9 cellular contexts compared by ENCODE assay signal in genomic region chr17:7011942-7012254, GRCh38. TPM values are rescaled to one million over a fixed set of nuclear protein-coding genes. Genes with fewer than 3 reads are reported as not detected.
DNase-seq lines count a peak whose midpoint lies in the region; ATAC-seq and TF ChIP-seq lines count a peak whose summit lies in the region.
"Had no signal": no experiment of that assay in that cellular context is flagged by ENCODE, and none has a peak within 500 bp of the region (broad histone marks: within the 10 kb centered on the region; RNA-seq: fewer than 3 reads in every experiment).

No MANE protein-coding gene starts in this region.

- no peaks in the 10 kb centered on the region for H3K9me3 Mint-ChIP-seq in IgD-negative memory B cell

- no peaks in the 10 kb centered on the region for H3K36me3 Mint-ChIP-seq in IgD-negative memory B cell

- H3K27ac ChIP-seq in A673 (ENCODE audit: low read depth, low read length, poor library complexity, severe bottlenecking) (peak overlapping the region; percentile 99), mucosa of rectum (ENCODE audit: low read depth in 2 of 2, low read length in 2 of 2) (peak overlapping the region; percentile 99)

- TSS peak; percentile 81 for BruUV-seq in A673 (replicated peaks; lab: Mats Ljungman, UMichigan)

- DNase-seq in A673 (ENCODE audit: low spot score) (no peak), cardiac fibroblast (ENCODE audit: low read depth in 2 of 2) (no peak), NCI-H446 treated with DMSO at 0.1 percent for 48 hours (lab: John Stamatoyannopoulos, UW) (no peak), hypothalamus (lab: John Stamatoyannopoulos, UW) (no peak), islet precursor cell (no peak)

- TF ChIP-seq CTCF in A673 (conservative IDR thresholded peaks at IDR 0.05; ENCODE audit: low read depth, low read length) (no peak), cardiac fibroblast (IDR thresholded peaks at IDR 0.05; ENCODE audit: low read depth, low read length) (no peak)

- H3K4me3 Mint-ChIP-seq in IgD-negative memory B cell, result peak overlapping the region; percentile 91 to 100 (median 98)

- no peak for ATAC-seq in HG03097 (IDR thresholded peaks at IDR 0.05; ENCODE audit: low FRiP score, unreplicated experiment)

- H3K27ac Mint-ChIP-seq in IgD-negative memory B cell, result peak overlapping the region; percentile 96 to 100 (median 100)

- no peaks in the 10 kb centered on the region for H3K27me3 Mint-ChIP-seq in IgD-negative memory B cell

- peak overlapping the region; percentile 72 for H3K4me3 ChIP-seq in A673 (ENCODE audit: low read depth, low read length, poor library complexity, severe bottlenecking)
- H3K4me3 ChIP-seq in cardiac fibroblast (replicated peaks in 1 of 2; ENCODE audit: low read depth in 2 of 2, low read length in 2 of 2), result peak overlapping the region; percentile 75 to 97
- peak overlapping the region; percentile 91 to 98 for H3K4me3 ChIP-seq in mucosa of rectum (ENCODE audit: low read length in 2 of 2)

- H3K27me3 ChIP-seq in A673 (replicated peaks; ENCODE audit: insufficient read depth, low read depth, low read length, poor library complexity) (no peaks in the 10 kb centered on the region), mucosa of rectum (ENCODE audit: control insufficient read depth in 2 of 2, insufficient read depth in 2 of 2, low read length in 2 of 2) (no peaks in the 10 kb centered on the region)

- H3K4me1 ChIP-seq in A673 (ENCODE audit: insufficient read depth, low read length, poor library complexity, severe bottlenecking) (peaks cover 29% of the 10 kb centered on the region), mucosa of rectum (ENCODE audit: control insufficient read depth in 2 of 2, insufficient read depth in 2 of 2, low read length in 2 of 2) (peaks cover 26 to 39% of the 10 kb centered on the region in 2 donors)

- H3K36me3 ChIP-seq in A673 (ENCODE audit: insufficient read depth, low read length, poor library complexity, severe bottlenecking), result no peaks in the 10 kb centered on the region
- H3K36me3 ChIP-seq in mucosa of rectum (ENCODE audit: control insufficient read depth in 2 of 2, insufficient read depth in 2 of 2, low read length in 2 of 2), result peaks cover 5 to 8% of the 10 kb centered on the region in 2 donors

- POLR2A ChIA-PET in A673 (lab: Charles Lee; ENCODE audit: low non-redundant PET), result interaction anchor here (0.5 kb wide), 1 partner anchor 361 kb away, joined by 3 read pairs; the partner anchor contains the start of gene MED31

- peaks cover 20 to 41% (median 25%) of the 10 kb centered on the region in 3 donors for H3K4me1 Mint-ChIP-seq in IgD-negative memory B cell

- intact Hi-C loops in A673 (cut with micrococcal nuclease; ENCODE audit: unreplicated experiment), result no loop called here

- no peaks in the 10 kb centered on the region for H3K9me3 ChIP-seq in A673 (ENCODE audit: low read depth, low read length, poor library complexity, severe bottlenecking)
- H3K9me3 ChIP-seq in mucosa of rectum (ENCODE audit: control insufficient read depth in 2 of 2, low read length in 2 of 2), result no peaks in the 10 kb centered on the region

- CTCF ChIA-PET in A673 (lab: Charles Lee), result interaction anchor here (0.6 kb wide), 2 partner anchors 20 to 1106 kb away, joined by 3 read pairs; no protein-coding TSS in a partner anchor

- H3K9ac ChIP-seq in mucosa of rectum (ENCODE audit: low read depth in 1 of 2, low read length in 2 of 2), result peak overlapping the region; percentile 85 to 93

RNA-seq across cellular contexts. Expression of gene RNASEK, which starts 0.5 kb away (rescaled TPM):
- 246 and 258 TPM in 2 replicates for total RNA-seq in A673 (2021)
- 984 TPM for polyA plus RNA-seq in IgD-negative memory B cell

RNA-seq across cellular contexts. Expression of gene BCL6B, which starts 11.0 kb away (rescaled TPM):
- total RNA-seq in A673 (2021), result 0.44 and 0.58 TPM in 2 replicates
- 0.33 TPM for polyA plus RNA-seq in IgD-negative memory B cell
- total RNA-seq: SK-MEL-5 had no signal

RNA-seq across cellular contexts. Expression of gene ALOX12, which starts 16.0 kb away (rescaled TPM):
- not detected in 2 replicates for total RNA-seq in A673 (2021)
- 1.4 TPM for polyA plus RNA-seq in IgD-negative memory B cell
- total RNA-seq: SK-MEL-5 had no signal

RNA-seq across cellular contexts. Expression of gene SLC16A13, which starts 23.9 kb away (rescaled TPM):
- 11.7 and 15.5 TPM in 2 replicates for total RNA-seq in A673 (2021)
- polyA plus RNA-seq in IgD-negative memory B cell, result 3.3 TPM

RNA-seq across cellular contexts. Expression of gene SLC16A11, which starts 32.0 kb away (rescaled TPM):
- 0.47 and 1.3 TPM in 2 replicates for total RNA-seq in A673 (2021)
- polyA plus RNA-seq in IgD-negative memory B cell, result 3.4 TPM
- total RNA-seq: SK-MEL-5 had no signal
